ENCODE assay signal across 8 cellular contexts in genomic region chr20:50509923-50510705, GRCh38. TPM values are rescaled to one million over a fixed set of nuclear protein-coding genes. Genes with fewer than 3 reads are reported as not detected.
A peak's percentile ranks its signal among the peaks of the same experiment; 100 is the strongest.
DNase-seq lines count a peak whose midpoint lies in the region; ATAC-seq, FAIRE-seq and TF ChIP-seq lines count a peak whose summit lies in the region.

TSS of gene PTPN1 (plus strand) at chr20:50510383. CDS start at chr20:50510528, 145 bp downstream.

- H3K79me2 ChIP-seq in H1 (ENCODE audit: control insufficient read depth in 1 of 2, insufficient read depth in 2 of 2, low read length in 2 of 2), result peaks cover 2 to 45% of the 10 kb centered on the region in 2 experiments

- H3K9me3 ChIP-seq in H1 (ENCODE audit: insufficient read depth in 2 of 2, low read depth in 1 of 2, low read length in 1 of 2) (no peaks in the 10 kb centered on the region), mesenchymal stem cell (ENCODE audit: control insufficient read depth, low read length) (no peaks in the 10 kb centered on the region)

- no peak for TF ChIP-seq EP300 in H1 (IDR thresholded peaks at IDR 0.05; ENCODE audit: borderline replicate concordance in 1 of 2, low read depth in 2 of 2, low read length in 2 of 2)

- H2BK20ac ChIP-seq in H1 (ENCODE audit: low read length), result no peak within 1 kb of the TSS

- no peak for TF ChIP-seq CTCF in H1 (IDR thresholded peaks at IDR 0.05; ENCODE audit: control extremely low read depth in 1 of 3, insufficient read depth in 1 of 3, low read depth in 1 of 3, low read length in 3 of 3)

- H2AFZ ChIP-seq in H1 (ENCODE audit: low read length) (peak within 1 kb of the TSS; percentile 92; the same call in 1 of the 2 replicates), mesenchymal stem cell (ENCODE audit: low read depth, low read length) (peak within 1 kb of the TSS; percentile 93)

- 2% methylated on average over 56 of the region's 64 CpGs; no CpG with 5 or more reads in 1 of the 2 experiments for WGBS in H1 (ENCODE audit: extremely low coverage in 1 of 2, insufficient coverage in 1 of 2, insufficient read length in 1 of 2, insufficient replicate concordance in 2 of 2, low coverage in 1 of 2, low lambda C conversion rate in 2 of 2, missing lambda C conversion rate in 1 of 2), 2 experiments
- WGBS in mesenchymal stem cell, result under 1% methylated on average over 51 of the region's 64 CpGs

- peaks cover 3 to 7% (median 5%) of the 10 kb centered on the region in 4 experiments for H3K4me1 ChIP-seq in H1 (replicated peaks in 1 of 4; ENCODE audit: control insufficient read depth in 3 of 4, insufficient read depth in 4 of 4, low read length in 3 of 4)
- peaks cover 13% of the 10 kb centered on the region for H3K4me1 ChIP-seq in mesenchymal stem cell (ENCODE audit: control insufficient read depth, insufficient read depth, low read depth, low read length)

- peak within 1 kb of the TSS; percentile 99 for H3K18ac ChIP-seq in H1 (ENCODE audit: extremely low read depth, low read length)
- peak within 1 kb of the TSS; percentile 79 to 100 for H3K18ac ChIP-seq in mesenchymal stem cell (ENCODE audit: low read depth in 1 of 2, low read length in 2 of 2)

- H3K27ac ChIP-seq in H1 (ENCODE audit: low read depth, low read length) (peak within 1 kb of the TSS; percentile 62), mesenchymal stem cell (ENCODE audit: low read length, poor library complexity, severe bottlenecking) (peak within 1 kb of the TSS; percentile 80)

- H4K20me1 ChIP-seq in H1 (replicated peaks in 1 of 2; ENCODE audit: control insufficient read depth in 1 of 2, insufficient read depth in 2 of 2, low read length in 2 of 2), result peaks cover 0 to 7% of the 10 kb centered on the region in 2 experiments

- H2BK12ac ChIP-seq in H1 (ENCODE audit: low read depth, low read length), result no peak within 1 kb of the TSS
- H2BK12ac ChIP-seq in mesenchymal stem cell (ENCODE audit: low read length in 2 of 2), result peak within 1 kb of the TSS; percentile 14 to 91

- peak; percentile 85 for ATAC-seq in GM21360 (IDR thresholded peaks at IDR 0.05; ENCODE audit: unreplicated experiment)

- no peaks in the 10 kb centered on the region for H3K36me3 ChIP-seq in H1 (ENCODE audit: control insufficient read depth in 2 of 4, insufficient read depth in 4 of 4, low read length in 3 of 4)
- H3K36me3 ChIP-seq in mesenchymal stem cell (ENCODE audit: control insufficient read depth in 1 of 2, insufficient read depth in 2 of 2, low read depth in 1 of 2, low read length in 2 of 2), result peaks cover under 1 to 1% of the 10 kb centered on the region in 2 experiments

- no peak within 1 kb of the TSS for H3K23ac ChIP-seq in H1 (ENCODE audit: insufficient read length)
- peak within 1 kb of the TSS; percentile 66 to 100 for H3K23ac ChIP-seq in mesenchymal stem cell (ENCODE audit: low read length in 2 of 2)

- H3K23me2 ChIP-seq in H1 (ENCODE audit: low read depth, low read length), result peaks cover 8% of the 10 kb centered on the region; the same call in 1 of the 2 replicates

- CTCF ChIA-PET in H1 (lab: Charles Lee; ENCODE audit: partially characterized antibody), result interaction anchor here (1.3 to 1.7 kb wide), 4 partner anchors 8 to 46 kb away, joined by 3 to 7 read pairs (median 4); no protein-coding TSS in a partner anchor

- POLR2A ChIA-PET in H1 (lab: Charles Lee; ENCODE audit: partially characterized antibody), result interaction anchor here (1.0 to 2.1 kb wide), 8 partner anchors 9 to 65 kb away, joined by 3 to 13 read pairs (median 5); no protein-coding TSS in a partner anchor

- H3K27me3 ChIP-seq in H1 (replicated peaks in 1 of 4; ENCODE audit: control insufficient read depth in 3 of 4, extremely low read depth in 1 of 4, insufficient read depth in 3 of 4, low read length in 3 of 4) (no peaks in the 10 kb centered on the region), mesenchymal stem cell (ENCODE audit: control insufficient read depth in 1 of 2, insufficient read depth in 1 of 2, low read length in 2 of 2) (no peaks in the 10 kb centered on the region)

- H4K8ac ChIP-seq in H1 (ENCODE audit: extremely low read depth, insufficient read depth, low read length) (peak within 1 kb of the TSS; percentile 58), mesenchymal stem cell (ENCODE audit: low read length) (peak within 1 kb of the TSS; percentile 69)

- H3K56ac ChIP-seq in H1 (replicated peaks; ENCODE audit: insufficient read length, low read depth, low read length), result peak within 1 kb of the TSS; percentile 19

- H3K14ac ChIP-seq in H1 (ENCODE audit: insufficient read length) (no peak within 1 kb of the TSS), mesenchymal stem cell (ENCODE audit: low read length in 2 of 2) (peak within 1 kb of the TSS in 1 of 2 experiments; percentile 97)

- H3K4me2 ChIP-seq in H1 (ENCODE audit: insufficient read depth in 1 of 2, low read depth in 2 of 2, low read length in 2 of 2) (peak within 1 kb of the TSS; percentile 79 to 91), mesenchymal stem cell (ENCODE audit: low read length, poor library complexity, severe bottlenecking) (peak within 1 kb of the TSS; percentile 86)

- H3K79me1 ChIP-seq in H1 (ENCODE audit: low read depth, low read length) (peaks cover 6% of the 10 kb centered on the region; the same call in 1 of the 2 replicates), mesenchymal stem cell (replicated peaks; ENCODE audit: low read length, poor library complexity, severe bottlenecking) (no peaks in the 10 kb centered on the region)

- peak within 1 kb of the TSS; percentile 81 to 96 (median 89) for H3K4me3 ChIP-seq in H1 (ENCODE audit: extremely low read depth in 1 of 4, insufficient read depth in 2 of 4, low read depth in 3 of 4, low read length in 4 of 4)
- peak within 1 kb of the TSS; percentile 91 to 98 for H3K4me3 ChIP-seq in mesenchymal stem cell (ENCODE audit: insufficient read depth in 1 of 2, low read depth in 1 of 2, low read length in 2 of 2)

- no peak within 1 kb of the TSS for H2BK15ac ChIP-seq in H1 (ENCODE audit: low read length)
- H2BK15ac ChIP-seq in mesenchymal stem cell (ENCODE audit: low read depth, poor library complexity, severe bottlenecking), result peak within 1 kb of the TSS; percentile 57

- no peak for TF ChIP-seq RAD21 in H1 (IDR thresholded peaks at IDR 0.05 in 1 of 2, conservative IDR thresholded peaks at IDR 0.05 in 1 of 2; ENCODE audit: low read depth in 2 of 2, low read length in 2 of 2)

- H4K5ac ChIP-seq in H1 (ENCODE audit: insufficient read length, low read depth, low read length), result peak within 1 kb of the TSS; percentile 97

- TF ChIP-seq POLR2A in H1 (IDR thresholded peaks at IDR 0.05; ENCODE audit: control extremely low read depth in 1 of 2, low read depth in 2 of 2, low read length in 2 of 2), result peak; percentile 23 to 94

- peak within 1 kb of the TSS; percentile 86 to 97 (median 88) for H3K9ac ChIP-seq in H1 (replicated peaks in 1 of 4; ENCODE audit: extremely low read depth in 1 of 4, low read depth in 3 of 4, low read length in 3 of 4)
- H3K9ac ChIP-seq in mesenchymal stem cell (ENCODE audit: low read length), result peak within 1 kb of the TSS; percentile 97

- H2BK5ac ChIP-seq in H1 (ENCODE audit: low read depth, low read length) (peak within 1 kb of the TSS; percentile 90), mesenchymal stem cell (ENCODE audit: low read depth, low read length, poor library complexity, severe bottlenecking) (peak within 1 kb of the TSS; percentile 67)

- peak within 1 kb of the TSS; percentile 22 for H4K91ac ChIP-seq in H1 (replicated peaks; ENCODE audit: insufficient read length, low read length)
- peak within 1 kb of the TSS; percentile 30 for H4K91ac ChIP-seq in mesenchymal stem cell (ENCODE audit: low read length)

- H2AK5ac ChIP-seq in H1 (ENCODE audit: low read depth, low read length), result no peak within 1 kb of the TSS
- peak within 1 kb of the TSS; percentile 71 for H2AK5ac ChIP-seq in mesenchymal stem cell (ENCODE audit: low read length, severe bottlenecking)

- H3K4ac ChIP-seq in H1 (replicated peaks; ENCODE audit: insufficient read length, low read depth, low read length) (no peak within 1 kb of the TSS), mesenchymal stem cell (ENCODE audit: low read depth in 1 of 2, low read length in 2 of 2) (peak within 1 kb of the TSS; percentile 73 to 98)

- DNase-seq in COLO829 (ENCODE audit: low spot score) (peak; percentile 99), HTR-8/SVneo (ENCODE audit: insufficient read length, low spot score) (peak; percentile 100), NOMO-1 treated with dmso at 0.1 percent for 144 hours (lab: John Stamatoyannopoulos, UW; ENCODE audit: unreplicated experiment) (peak; percentile 97), H1 (ENCODE audit: low read depth in 1 of 2, low spot score in 2 of 2) (peak; percentile 95 to 97), mesenchymal stem cell (peak; percentile 99)
- peak; percentile 84 to 95 (median 94) for DNase-seq in activated CD8-positive, alpha-beta memory T cell treated with anti-CD3 and anti-CD28 coated beads for 48 hours (ENCODE audit: low read depth in 2 of 3, low spot score in 2 of 3)
- peak; percentile 96 for DNase-seq in stimulated activated CD8-positive, alpha-beta memory T cell treated with anti-CD3 and anti-CD28 coated beads, Interleukin-12 subunit alpha, Interleukin-12 subunit beta, amount 100 ng/mL, for 4 hours (ENCODE audit: low read depth)

- peak; percentile 99 for FAIRE-seq in HTR-8/SVneo (lab: Jason Lieb, UNC)
- no peak for FAIRE-seq in H1 (lab: Jason Lieb, UNC)

- H2BK120ac ChIP-seq in H1 (replicated peaks; ENCODE audit: low read depth, low read length), result no peak within 1 kb of the TSS
- H2BK120ac ChIP-seq in mesenchymal stem cell (ENCODE audit: low read depth, low read length), result peak within 1 kb of the TSS; percentile 42

TF ChIP-seq in H1, 55 proteins besides CTCF, POLR2A, EP300 and RAD21 (continues in another document):
- TF ChIP-seq KDM1A (IDR thresholded peaks at IDR 0.05; ENCODE audit: borderline replicate concordance, low read length), result peak; percentile 85
- peak; percentile 60 for TF ChIP-seq CREB1 (IDR thresholded peaks at IDR 0.05)
- peak; percentile 74; the same call in 1 of the 2 replicates for TF ChIP-seq SP1 (IDR thresholded peaks at IDR 0.05; ENCODE audit: low read depth, low read length)
- peak in 1 of 2 experiments; percentile 90; a peak in 2 of 4 replicates for TF ChIP-seq HDAC2 (IDR thresholded peaks at IDR 0.05; ENCODE audit: borderline replicate concordance in 1 of 2, low read depth in 2 of 2, low read length in 2 of 2)
- TF ChIP-seq MAFK (IDR thresholded peaks at IDR 0.05; ENCODE audit: low read depth, low read length), result no peak
- peak; percentile 66; the same call in 1 of the 2 replicates for TF ChIP-seq TCF12 (IDR thresholded peaks at IDR 0.05; ENCODE audit: low read depth, low read length)

RNA-seq across cellular contexts. Expression of gene PTPN1, which starts in this region (rescaled TPM):
- total RNA-seq in H1 (2021; fragmentation: NEBNext Ultra II Directional; extraction: Animal tissue kit (Norgen Biotek cat#: 25700)), result 30.8 and 32.1 TPM in 2 replicates
- polyA plus RNA-seq in H1 (2011; rRNA removed), result 18.4 and 18.6 TPM in 2 replicates
- 18.0 TPM for polyA plus RNA-seq in H1 (2011; cell fraction: cytosol; rRNA removed)
- 19.0 TPM for polyA plus RNA-seq in H1 (2011; cell fraction: nucleus; rRNA removed)
- 20.7 to 26.6 TPM (median 24.5 TPM) in 4 replicates for polyA plus RNA-seq in H1 (2012, experiment 1 of 2)
- polyA plus RNA-seq in H1 (2012, experiment 2 of 2), result 15.2 TPM
- 24.8 TPM for polyA plus RNA-seq in H1 (2013, experiment 1 of 2)
- 23.8 TPM for polyA plus RNA-seq in H1 (2013, experiment 2 of 2)
- 18.1 and 19.4 TPM in 2 replicates for polyA minus RNA-seq in H1 (2011; rRNA and poly(A)+ RNA removed)
- polyA minus RNA-seq in H1 (2011; cell fraction: cytosol; rRNA and poly(A)+ RNA removed), result 10.7 TPM
- 15.3 TPM for polyA minus RNA-seq in H1 (2011; cell fraction: nucleus; rRNA and poly(A)+ RNA removed)
- 66.8 TPM for polyA plus RNA-seq in mesenchymal stem cell (2013, experiment 1 of 2)
- 65.2 TPM for polyA plus RNA-seq in mesenchymal stem cell (2013, experiment 2 of 2)

Comparison
In these comparisons a context has a peak if more than half of its experiments do, and no peak if none do; other contexts are left out.
1. Peak in every context shown above with its lines: DNase-seq, ATAC-seq, H3K4me3 ChIP-seq and H3K27ac ChIP-seq.